24 cellular contexts compared by ENCODE assay signal in the genomic region with DNA sequence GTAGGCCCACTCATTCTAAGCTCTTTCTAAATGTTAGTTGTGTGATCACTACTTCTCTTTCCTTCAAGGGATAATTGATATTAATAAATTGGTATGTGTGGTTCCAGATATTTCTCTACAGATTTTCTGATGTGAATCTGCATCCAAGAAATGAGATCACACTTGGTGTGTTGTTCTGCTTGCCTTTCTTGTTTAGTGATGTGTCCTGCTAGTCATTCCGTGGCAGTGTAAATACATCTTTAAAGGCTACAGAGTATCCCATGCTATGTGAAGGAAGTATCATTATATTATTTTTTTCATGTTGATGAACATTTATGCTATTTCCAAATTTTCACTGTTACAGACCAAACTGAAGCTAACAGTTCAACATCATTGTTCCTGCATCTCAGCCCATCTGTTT. TPM values are rescaled to one million over a fixed set of nuclear protein-coding genes. Genes with fewer than 3 reads are reported as not detected.
"Had no signal": no experiment of that assay in that cellular context is flagged by ENCODE, and none has a peak within 500 bp of the region (broad histone marks: within the 10 kb centered on the region; RNA-seq: fewer than 3 reads in every experiment).

No MANE protein-coding gene starts in this region.

- H3K4me1 ChIP-seq: thyroid gland, vagina had no signal

- H3K36me3 ChIP-seq: lower lobe of right lung, right lobe of liver, thyroid gland, vagina had no signal

- FAIRE-seq: colon, kidney had no signal

- H3K27ac ChIP-seq: lower lobe of right lung, right lobe of liver, thyroid gland, vagina, VCaP had no signal

- DNase-seq: activated CD4-positive, alpha-beta T cell treated with anti-CD3 and anti-CD28 coated beads, Interleukin-2, amount 50 U/mL, for 1 hour; activated gamma-delta T cell; activated naive CD4-positive, alpha-beta T cell treated with anti-CD3 and anti-CD28 coated beads, Interleukin-2, amount 50 U/mL, for 16 hours; activated naive CD8-positive, alpha-beta T cell treated with anti-CD3 and anti-CD28 coated beads, Interleukin-2, amount 50 U/mL, for 24 hours; anterior cingulate cortex; effector memory CD8-positive, alpha-beta T cell; foreskin fibroblast; kidney; lower lobe of right lung; naive B cell; occipital lobe; right lobe of liver; stimulated activated CD4-positive, alpha-beta T cell treated with anti-CD3 and anti-CD28 coated beads, Interleukin-2, amount 100 ng/mL, for 48 hours; stimulated activated CD8-positive, alpha-beta memory T cell treated with anti-CD3 and anti-CD28 coated beads, Interleukin-4, amount 100 ng/mL, for 48 hours; stimulated activated naive CD4-positive, alpha-beta T cell; SW 1271; T-helper 2 cell; thyroid gland had no signal

- H3K9me3 ChIP-seq: lower lobe of right lung, right lobe of liver, thyroid gland, vagina had no signal

- ATAC-seq: activated CD4-positive, CD25-positive, alpha-beta regulatory T cell treated with anti-CD3 and anti-CD28 coated beads, Interleukin-2, amount 50 U/mL, for 24 hours; activated CD8-positive, alpha-beta T cell treated with anti-CD3 and anti-CD28 coated beads, Interleukin-2, amount 10 ng/mL, durations not matched to agents 7 days and 5 days; activated naive CD8-positive, alpha-beta T cell treated with anti-CD3 and anti-CD28 coated beads, Interleukin-2, amount 50 U/mL, for 24 hours; effector memory CD8-positive, alpha-beta T cell had no signal

- H3K27me3 ChIP-seq: thyroid gland, vagina had no signal

- H3K4me3 ChIP-seq: lower lobe of right lung, right lobe of liver, thyroid gland, vagina had no signal

RNA-seq across cellular contexts. Expression of gene CDH26, which starts 13.2 kb away (rescaled TPM):
- total RNA-seq: glomerular endothelial cell had no signal
